In genomic region chr15:39181348-39181747, GRCh38 we compare ENCODE assay signal across 24 cellular contexts.
DNase-seq lines count a peak whose midpoint lies in the region; ATAC-seq and TF ChIP-seq lines count a peak whose summit lies in the region.
"Had no signal": no experiment of that assay in that cellular context is flagged by ENCODE, and none has a peak within 500 bp of the region (broad histone marks: within the 10 kb centered on the region; RNA-seq: fewer than 3 reads in every experiment).

No MANE protein-coding gene starts in this region.

- no peak for TF ChIP-seq CTCF in Caco-2 (IDR thresholded peaks at IDR 0.05; ENCODE audit: insufficient read depth in 1 of 2, low read depth in 1 of 2, low read length in 1 of 2, severe bottlenecking in 1 of 2, unreplicated experiment in 1 of 2)
- TF ChIP-seq CTCF in progenitor cell of endocrine pancreas (IDR thresholded peaks at IDR 0.05; ENCODE audit: unreplicated experiment) = no peak

- BruUV-seq in Caco-2 (replicated peaks; lab: Mats Ljungman, UMichigan) = no TSS peak

- H3K36me3 Mint-ChIP-seq in Caco-2 (ENCODE audit: insufficient read depth, unreplicated experiment) = no peaks in the 10 kb centered on the region
- no peaks in the 10 kb centered on the region for H3K36me3 Mint-ChIP-seq in progenitor cell of endocrine pancreas (ENCODE audit: insufficient read depth)
- H3K36me3 Mint-ChIP-seq: CD8-positive, alpha-beta T cell had no signal

- H3K36me3 ChIP-seq in Caco-2 (ENCODE audit: control insufficient read depth, insufficient read depth, low read length) (no peaks in the 10 kb centered on the region), SJSA1 (no peaks in the 10 kb centered on the region)
- H3K36me3 ChIP-seq: adrenal gland, cardiac muscle cell, esophagus muscularis mucosa, heart left ventricle, pancreas had no signal

- H3K27ac ChIP-seq in SJSA1 = peak overlapping the region; percentile 41
- H3K27ac ChIP-seq: adrenal gland, cardiac muscle cell, dorsolateral prefrontal cortex had no signal

- H3K4me3 ChIP-seq in Caco-2 (ENCODE audit: low read depth, low read length) (no peak overlapping the region), SJSA1 (no peak overlapping the region)
- H3K4me3 ChIP-seq: adrenal gland, cardiac muscle cell, dorsolateral prefrontal cortex, esophagus muscularis mucosa, heart left ventricle, pancreas had no signal

- H3K27ac Mint-ChIP-seq in Caco-2 (ENCODE audit: unreplicated experiment) (peak overlapping the region; percentile 62), progenitor cell of endocrine pancreas (peak overlapping the region; percentile 28)
- H3K27ac Mint-ChIP-seq: CD8-positive, alpha-beta T cell; T-helper 1 cell treated with Interleukin-12 subunit alpha and Interleukin-12 subunit beta and Interleukin-4 antibody, amounts not matched to agents 30 μg/mL and 1 μg/mL, for 36 hours had no signal

- peaks cover 27% of the 10 kb centered on the region for H3K4me1 Mint-ChIP-seq in Caco-2 (ENCODE audit: low read depth, unreplicated experiment)
- H3K4me1 Mint-ChIP-seq in progenitor cell of endocrine pancreas (ENCODE audit: low read depth) = peaks cover 26% of the 10 kb centered on the region

- H3K27me3 ChIP-seq in Caco-2 (replicated peaks; ENCODE audit: control insufficient read depth, insufficient read depth, low read length) = no peaks in the 10 kb centered on the region
- no peaks in the 10 kb centered on the region for H3K27me3 ChIP-seq in SJSA1 (replicated peaks)
- H3K27me3 ChIP-seq: adrenal gland, cardiac muscle cell, dorsolateral prefrontal cortex, esophagus muscularis mucosa, heart left ventricle, pancreas had no signal

- peaks cover 4% of the 10 kb centered on the region for H3K9me3 Mint-ChIP-seq in Caco-2 (ENCODE audit: unreplicated experiment)
- no peaks in the 10 kb centered on the region for H3K9me3 Mint-ChIP-seq in progenitor cell of endocrine pancreas (ENCODE audit: low read depth)
- H3K9me3 Mint-ChIP-seq: CD8-positive, alpha-beta T cell; T-helper 1 cell treated with Interleukin-12 subunit alpha and Interleukin-12 subunit beta and Interleukin-4 antibody, amounts not matched to agents 30 μg/mL and 1 μg/mL, for 36 hours had no signal

- CTCF ChIA-PET in Caco-2 (lab: Charles Lee) = interaction anchor here (0.9 kb wide), 1 partner anchor 27 kb away, joined by 3 read pairs; no protein-coding TSS in a partner anchor

- ATAC-seq in stimulated activated naive CD8-positive, alpha-beta T cell treated with anti-CD3 and anti-CD28 coated beads, Interleukin-15, Interleukin-2, amounts not matched to agents 100 U/mL and 50 U/mL, for 24 hours = no peak
- ATAC-seq in GM18907 (IDR thresholded peaks at IDR 0.05; ENCODE audit: unreplicated experiment) = no peak
- ATAC-seq: CD8-positive, alpha-beta T cell; heart left ventricle had no signal

- in situ Hi-C loops in G401 (cut with HindIII; ENCODE audit: low sequenced_read_pairs) = no loop called here

- intact Hi-C loops in Caco-2 (cut with micrococcal nuclease; ENCODE audit: unreplicated experiment) = no loop called here

- POLR2A ChIA-PET in Caco-2 (lab: Charles Lee) = interaction anchor here (1.0 kb wide), 1 partner anchor 11 kb away, joined by 3 read pairs; no protein-coding TSS in a partner anchor

- H3K4me1 ChIP-seq in Caco-2 (peaks cover 11% of the 10 kb centered on the region), SJSA1 (replicated peaks) (peaks cover 48% of the 10 kb centered on the region)
- H3K4me1 ChIP-seq: adrenal gland had no signal

- H3K4me3 Mint-ChIP-seq in Caco-2 (ENCODE audit: unreplicated experiment) (no peak overlapping the region), progenitor cell of endocrine pancreas (ENCODE audit: low read depth) (no peak overlapping the region)
- H3K4me3 Mint-ChIP-seq: CD8-positive, alpha-beta T cell; T-helper 1 cell treated with Interleukin-12 subunit alpha and Interleukin-12 subunit beta and Interleukin-4 antibody, amounts not matched to agents 30 μg/mL and 1 μg/mL, for 36 hours had no signal

- H3K9me3 ChIP-seq in Caco-2 (no peaks in the 10 kb centered on the region), SJSA1 (replicated peaks) (no peaks in the 10 kb centered on the region)
- H3K9me3 ChIP-seq: adrenal gland, esophagus muscularis mucosa, heart left ventricle, pancreas had no signal

- DNase-seq in Caco-2 (no peak), SJSA1 (ENCODE audit: low read depth in 1 of 2, low spot score in 2 of 2) (no peak), fibroblast of peridontal ligament (ENCODE audit: extremely low read depth) (peak; percentile 72), progenitor cell of endocrine pancreas (ENCODE audit: low spot score, unreplicated experiment) (no peak), NCI-H1436 (lab: John Stamatoyannopoulos, UW) (no peak), G401 (ENCODE audit: low spot score) (no peak)
- no peak for DNase-seq in stimulated activated naive CD8-positive, alpha-beta T cell treated with anti-CD3 and anti-CD28 coated beads, Interleukin-15, Interleukin-2, amounts not matched to agents 100 U/mL and 50 U/mL, for 24 hours
- DNase-seq: activated CD4-positive, alpha-beta T cell treated with anti-CD3 and anti-CD28 coated beads, Interleukin-2, amount 50 U/mL, for 1 hour; activated effector memory CD4-positive, alpha-beta T cell treated with anti-CD3 and anti-CD28 coated beads, Interleukin-2, amount 50 U/mL, for 16 hours; adrenal gland; CD8-positive, alpha-beta T cell; dorsolateral prefrontal cortex; H7; heart left ventricle; NCI-H146; NCI-H748 treated with DMSO at 0.1 percent for 48 hours; OCI-M1; pancreas; SHP77 treated with DMSO at 0.1 percent for 48 hours; stimulated activated CD4-positive, alpha-beta T cell treated with anti-CD3 and anti-CD28 coated beads, Interleukin-2, amount 100 ng/mL, for 48 hours had no signal

- H3K27me3 Mint-ChIP-seq in Caco-2 (ENCODE audit: insufficient read depth, unreplicated experiment) (no peaks in the 10 kb centered on the region), progenitor cell of endocrine pancreas (peaks cover 4% of the 10 kb centered on the region)
